11 cellular contexts compared by ENCODE assay signal in the genomic region with DNA sequence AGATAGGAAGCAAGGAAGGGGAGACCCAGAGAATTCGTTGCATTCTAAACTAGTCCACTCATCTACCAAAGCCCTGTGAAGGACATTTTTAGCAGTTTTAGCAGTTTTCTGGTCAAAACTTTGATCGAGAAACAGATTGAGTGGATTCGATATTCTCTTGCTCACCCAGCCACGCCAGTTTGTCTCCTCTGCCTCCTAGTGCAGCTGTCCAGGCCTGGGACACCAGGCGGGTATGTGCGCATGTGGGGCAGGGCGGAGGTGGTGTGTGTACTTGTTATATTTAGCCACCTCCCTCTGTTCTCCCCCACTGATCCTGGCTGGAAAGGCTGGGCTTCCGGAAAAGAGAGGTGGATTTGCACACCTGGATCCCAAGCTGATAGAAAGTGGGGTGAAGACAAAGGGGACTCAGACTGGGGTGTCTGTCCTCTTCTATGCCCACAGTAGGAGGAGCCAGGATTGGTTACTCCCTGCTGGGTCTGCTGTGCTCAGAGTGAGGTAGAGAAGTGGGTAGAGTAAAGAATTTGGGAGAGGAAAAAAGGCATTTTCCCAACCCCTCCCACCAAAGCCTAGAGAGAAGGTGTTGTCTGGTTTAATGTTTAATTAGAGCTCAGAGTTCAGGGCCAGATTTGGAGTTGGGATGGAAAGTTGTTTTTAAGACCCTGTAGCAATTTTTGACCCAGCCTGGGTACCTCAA. TPM values are rescaled to one million over a fixed set of nuclear protein-coding genes. Genes with fewer than 3 reads are reported as not detected.
A peak's percentile ranks its signal among the peaks of the same experiment; 100 is the strongest.
DNase-seq lines count a peak whose midpoint lies in the region; ATAC-seq and TF ChIP-seq lines count a peak whose summit lies in the region.
"Had no signal": no experiment of that assay in that cellular context is flagged by ENCODE, and none has a peak within 500 bp of the region (broad histone marks: within the 10 kb centered on the region; RNA-seq: fewer than 3 reads in every experiment).

No MANE protein-coding gene starts in this region.

- H3K4me1 Mint-ChIP-seq in chondrocyte (ENCODE audit: low read depth), result peaks cover 75% of the 10 kb centered on the region
- peaks cover 14 to 45% (median 32%) of the 10 kb centered on the region in 4 donors for H3K4me1 Mint-ChIP-seq in naive thymus-derived CD8-positive, alpha-beta T cell

- peak overlapping the region; percentile 98 for H3K4me3 Mint-ChIP-seq in chondrocyte (ENCODE audit: unreplicated experiment)
- H3K4me3 Mint-ChIP-seq in naive thymus-derived CD8-positive, alpha-beta T cell, result peak overlapping the region in 2 of 10 donors; percentile 53 to 70
- H3K4me3 Mint-ChIP-seq: B cell had no signal

- H3K4me1 ChIP-seq in SK-N-SH (ENCODE audit: control insufficient read depth in 1 of 2, insufficient read depth in 2 of 2, low read depth in 1 of 2, low read length in 1 of 2), result peaks cover 53 to 61% of the 10 kb centered on the region in 2 experiments
- peaks cover 16 to 66% (median 46%) of the 10 kb centered on the region in 4 donors for H3K4me1 ChIP-seq in liver (ENCODE audit: control insufficient read depth in 4 of 4, insufficient read depth in 4 of 4, low read length in 3 of 4)
- peaks cover 9 to 70% (median 58%) of the 10 kb centered on the region in 4 donors for H3K4me1 ChIP-seq in tibial artery

- CTCF ChIA-PET in SK-N-SH (lab: Yijun Ruan, JAX), result interaction anchor here (0.7 to 40.5 kb wide), 6 partner anchors 12 to 672 kb away, joined by 3 to 1559 read pairs (median 4); a partner anchor contains a TSS

- TF ChIP-seq CTCF in SK-N-SH (IDR thresholded peaks at IDR 0.05) (no peak), chondrocyte (IDR thresholded peaks at IDR 0.05) (no peak), liver (IDR thresholded peaks at IDR 0.05; ENCODE audit: low read depth, low read length, missing input control) (no peak), tibial artery (IDR thresholded peaks at IDR 0.05) (no peak)

- H3K27me3 ChIP-seq in SK-N-SH (ENCODE audit: insufficient read depth), result no peaks in the 10 kb centered on the region
- no peaks in the 10 kb centered on the region for H3K27me3 ChIP-seq in liver (ENCODE audit: control insufficient read depth in 4 of 4, insufficient read depth in 4 of 4, low read length in 3 of 4)
- H3K27me3 ChIP-seq in tibial artery, result no peaks in the 10 kb centered on the region

- 50% methylated on average over 8 of the region's 8 CpGs for WGBS in SK-N-SH (ENCODE audit: low lambda C conversion rate)
- WGBS in liver, result 25% methylated on average over 8 of the region's 8 CpGs

- DNase-seq in SK-N-SH (no peak), chondrocyte (ENCODE audit: low spot score) (no peak), tibial artery (peak; percentile 80 to 90), C1 segment of cervical spinal cord (lab: John Stamatoyannopoulos, UW) (no peak), NCI-H146 (lab: John Stamatoyannopoulos, UW) (no peak)
- no peak for DNase-seq in naive thymus-derived CD8-positive, alpha-beta T cell
- DNase-seq: NCI-H1930 had no signal

- H3F3A ChIP-seq in SK-N-SH (replicated peaks; ENCODE audit: insufficient read depth), result peaks cover 73% of the 10 kb centered on the region

- H2AFZ ChIP-seq in SK-N-SH (ENCODE audit: low read depth), result no peak overlapping the region

- peaks cover 0 to 44% of the 10 kb centered on the region in 2 experiments for H3K36me3 ChIP-seq in SK-N-SH (replicated peaks in 1 of 2; ENCODE audit: control insufficient read depth in 1 of 2, insufficient read depth in 2 of 2, low read length in 1 of 2)
- no peaks in the 10 kb centered on the region for H3K36me3 ChIP-seq in liver (ENCODE audit: control insufficient read depth in 4 of 4, insufficient read depth in 3 of 4, low read depth in 1 of 4, low read length in 3 of 4)
- H3K36me3 ChIP-seq in tibial artery, result peaks cover 0 to 12% (median 0%) of the 10 kb centered on the region in 3 donors
- H3K36me3 ChIP-seq: neutrophil had no signal

- no peak for ATAC-seq in SK-N-SH treated with all-trans-retinoic acid at 6 μM for 48 hours
- no peak for ATAC-seq in naive thymus-derived CD8-positive, alpha-beta T cell

- POLR2A ChIA-PET in SK-N-SH (lab: Yijun Ruan, JAX), result interaction anchor here (0.6 kb wide), 1 partner anchor 141 kb away, joined by 3 read pairs; no protein-coding TSS in a partner anchor
- POLR2A ChIA-PET in naive thymus-derived CD8-positive, alpha-beta T cell (lab: Charles Lee), result interaction anchor here (1.5 kb wide), 1 partner anchor 10 kb away, joined by 3 read pairs; no protein-coding TSS in a partner anchor

- no peaks in the 10 kb centered on the region for H3K9me3 Mint-ChIP-seq in chondrocyte (ENCODE audit: low read depth)
- no peaks in the 10 kb centered on the region for H3K9me3 Mint-ChIP-seq in naive thymus-derived CD8-positive, alpha-beta T cell

- no peaks in the 10 kb centered on the region for H3K27me3 Mint-ChIP-seq in chondrocyte (ENCODE audit: low read depth)
- H3K27me3 Mint-ChIP-seq in naive thymus-derived CD8-positive, alpha-beta T cell, result peaks cover 4 to 37% (median 32%) of the 10 kb centered on the region in 5 donors

- peak overlapping the region; percentile 96 for H3K27ac Mint-ChIP-seq in chondrocyte (ENCODE audit: unreplicated experiment)
- H3K27ac Mint-ChIP-seq in naive thymus-derived CD8-positive, alpha-beta T cell, result no peak overlapping the region
- H3K27ac Mint-ChIP-seq: B cell had no signal

- H4K20me1 ChIP-seq in SK-N-SH (ENCODE audit: insufficient read depth), result peaks cover 85% of the 10 kb centered on the region

- no peak for TF ChIP-seq EP300 in SK-N-SH (IDR thresholded peaks at IDR 0.05; ENCODE audit: borderline replicate concordance in 1 of 2, low read depth in 1 of 2, low read length in 1 of 2)

- intact Hi-C loops in tibial artery (cut with DNase I; ENCODE audit: low total_unique reads), result no loop called here

- no peak for TF ChIP-seq RAD21 in SK-N-SH (IDR thresholded peaks at IDR 0.05; ENCODE audit: low read length)
- no peak for TF ChIP-seq RAD21 in liver (IDR thresholded peaks at IDR 0.05)

- H3K4me2 ChIP-seq in SK-N-SH, result peak overlapping the region; percentile 95

- no peaks in the 10 kb centered on the region for H3K9me2 ChIP-seq in SK-N-SH

- H3K4me3 ChIP-seq in SK-N-SH (ENCODE audit: low read depth in 2 of 2, low read length in 1 of 2) (peak overlapping the region; percentile 74 to 94; a peak in 3 of 4 replicates), liver (ENCODE audit: low read depth in 1 of 3, low read length in 3 of 3) (peak overlapping the region in 2 of 3 donors; percentile 5 to 21), tibial artery (peak overlapping the region; percentile 78 to 100)

- H3K9me3 ChIP-seq in SK-N-SH, result no peaks in the 10 kb centered on the region
- H3K9me3 ChIP-seq in liver (ENCODE audit: control insufficient read depth in 4 of 4, low read length in 3 of 4), result no peaks in the 10 kb centered on the region
- no peaks in the 10 kb centered on the region for H3K9me3 ChIP-seq in tibial artery
- H3K9me3 ChIP-seq: neutrophil had no signal

- peak overlapping the region; percentile 100 for H3K9ac ChIP-seq in SK-N-SH
- H3K9ac ChIP-seq in liver (ENCODE audit: low read depth in 1 of 2, low read length in 2 of 2), result peak overlapping the region; percentile 76 to 95

- H3K27ac ChIP-seq in SK-N-SH (ENCODE audit: low read depth in 2 of 2, low read length in 1 of 2), result peak overlapping the region; percentile 56 to 100
- H3K27ac ChIP-seq in liver (ENCODE audit: low read depth in 1 of 2, low read length in 2 of 2), result peak overlapping the region; percentile 80 to 81
- peak overlapping the region; percentile 92 to 99 for H3K27ac ChIP-seq in tibial artery
- H3K27ac ChIP-seq: neutrophil had no signal

- H3K36me3 Mint-ChIP-seq in chondrocyte (ENCODE audit: low read depth), result peaks cover 17% of the 10 kb centered on the region
- no peaks in the 10 kb centered on the region for H3K36me3 Mint-ChIP-seq in naive thymus-derived CD8-positive, alpha-beta T cell

- H3K79me2 ChIP-seq in SK-N-SH (ENCODE audit: insufficient read depth), result peaks cover 88% of the 10 kb centered on the region

TF ChIP-seq in SK-N-SH, 30 proteins besides CTCF, POLR2A, EP300 and RAD21 (continues in another document):
- TF ChIP-seq MEF2A (IDR thresholded peaks at IDR 0.05; ENCODE audit: borderline replicate concordance, low read depth), result no peak

TF ChIP-seq in liver, 16 proteins besides CTCF, POLR2A, EP300 and RAD21 (continues in another document):
- TF ChIP-seq SP1 (IDR thresholded peaks at IDR 0.05) (peak; percentile 72), FOXA2 (IDR thresholded peaks at IDR 0.05) (no peak)

RNA-seq across cellular contexts. Expression of a gene that starts 3.8 kb away (rescaled TPM):
- polyA plus RNA-seq in SK-N-SH (2012; rRNA removed), result 726 and 983 TPM in 2 replicates
- 396 and 512 TPM in 2 replicates for polyA plus RNA-seq in SK-N-SH (2012; cell fraction: cytosol; rRNA removed)
- polyA plus RNA-seq in SK-N-SH (2012; cell fraction: nucleus; rRNA removed), result 1,848 and 2,172 TPM in 2 replicates
- total RNA-seq in chondrocyte, result 641 to 675 TPM (median 641 TPM) in 3 replicates
- total RNA-seq in liver, result 100 to 1,000 TPM in 1 of 2 donors, 10 to 100 TPM in 1; 89.4 to 160 TPM
- 100 to 1,000 TPM in 1 of 2 donors, 10 to 100 TPM in 1; 60.4 to 105 TPM for polyA plus RNA-seq in liver
- 1 to 10 TPM; 2.0 to 2.7 TPM for total RNA-seq in naive thymus-derived CD8-positive, alpha-beta T cell
- polyA plus RNA-seq in naive thymus-derived CD8-positive, alpha-beta T cell, result 1 to 10 TPM in 1 of 3 donors, under 1 TPM in 2; 0.62 to 4.0 (median 0.75) TPM

RNA-seq across cellular contexts. Expression of a gene that starts 35.1 kb away (rescaled TPM):
- polyA plus RNA-seq in SK-N-SH (2012; rRNA removed) (1.3 and 2.3 TPM in 2 replicates), liver (1 to 10 TPM; 1.1 to 1.2 TPM)
- 0.33 and 0.73 TPM in 2 replicates for polyA plus RNA-seq in SK-N-SH (2012; cell fraction: cytosol; rRNA removed)
- polyA plus RNA-seq in SK-N-SH (2012; cell fraction: nucleus; rRNA removed), result 11.2 and 13.5 TPM in 2 replicates
- total RNA-seq in chondrocyte (1.6 to 2.5 TPM (median 2.0 TPM) in 3 replicates), liver (1 to 10 TPM; 2.3 to 3.5 TPM)
- 1 to 10 TPM; 1.2 TPM for total RNA-seq in naive thymus-derived CD8-positive, alpha-beta T cell
- polyA plus RNA-seq in naive thymus-derived CD8-positive, alpha-beta T cell, result 1 to 10 TPM in 1 of 3 donors, under 1 TPM in 2; 0.16 to 1.4 (median 0.22) TPM

RNA-seq across cellular contexts. Expression of a gene that starts 36.1 kb away (rescaled TPM):
- 15.1 and 16.2 TPM in 2 replicates for polyA plus RNA-seq in SK-N-SH (2012; rRNA removed)
- polyA plus RNA-seq in SK-N-SH (2012; cell fraction: cytosol; rRNA removed), result 8.7 and 14.2 TPM in 2 replicates
- polyA plus RNA-seq in SK-N-SH (2012; cell fraction: nucleus; rRNA removed), result 23.2 and 26.8 TPM in 2 replicates
- total RNA-seq in chondrocyte, result 11.7 to 12.7 TPM (median 12.0 TPM) in 3 replicates
- total RNA-seq in liver, result 1 to 10 TPM; 1.3 TPM
- under 1 TPM; 0.52 to 0.56 TPM for polyA plus RNA-seq in liver
- total RNA-seq in naive thymus-derived CD8-positive, alpha-beta T cell, result under 1 TPM in 1 of 2 experiments, not detected in 1; 0.38 TPM
- polyA plus RNA-seq in naive thymus-derived CD8-positive, alpha-beta T cell, result not detected

RNA-seq across cellular contexts. Expression of a gene that starts 57.4 kb away (rescaled TPM):
- polyA plus RNA-seq in SK-N-SH (2012; rRNA removed) (not detected in 2 replicates), liver (1 to 10 TPM in 1 of 2 donors, under 1 TPM in 1; 0.82 to 2.0 TPM)
- 0.17 TPM in 1 of 2 replicates, not detected in the other for polyA plus RNA-seq in SK-N-SH (2012; cell fraction: cytosol; rRNA removed)
- 0.17 and 0.33 TPM in 2 replicates for polyA plus RNA-seq in SK-N-SH (2012; cell fraction: nucleus; rRNA removed)
- total RNA-seq in chondrocyte (not detected in 3 replicates), liver (1 to 10 TPM in 1 of 2 donors, under 1 TPM in 1; 0.67 to 1.0 TPM)
- total RNA-seq in naive thymus-derived CD8-positive, alpha-beta T cell, result 1 to 10 TPM; 1.1 to 1.3 TPM
- polyA plus RNA-seq in naive thymus-derived CD8-positive, alpha-beta T cell, result 1 to 10 TPM in 1 of 3 donors, under 1 TPM in 2; 0.81 to 2.0 (median 0.96) TPM

Comparison
In these comparisons a context has a peak if more than half of its experiments do, and no peak if none do; other contexts are left out.
1. DNase-seq: peak in tibial artery (2 of 2); none in SK-N-SH (single experiment), chondrocyte (single experiment), C1 segment of cervical spinal cord (0 of 14), NCI-H146 (single experiment) and naive thymus-derived CD8-positive, alpha-beta T cell (0 of 10).
2. H3K4me3 ChIP-seq: peak in every context shown above with its lines; median percentile 89 in tibial artery; 84 in SK-N-SH; 13 in liver.
3. RNA of a gene that starts 3.8 kb away (total RNA-seq): 641 to 675 TPM in chondrocyte and 89.4 to 160 TPM in liver; 2.0 to 2.7 TPM in naive thymus-derived CD8-positive, alpha-beta T cell; every median in the first group is over 10 times any median in the second.
4. Peak in every context shown above with its lines, with median percentiles within 50 percentile points of each other: H3K27ac ChIP-seq.